In the genomic region with DNA sequence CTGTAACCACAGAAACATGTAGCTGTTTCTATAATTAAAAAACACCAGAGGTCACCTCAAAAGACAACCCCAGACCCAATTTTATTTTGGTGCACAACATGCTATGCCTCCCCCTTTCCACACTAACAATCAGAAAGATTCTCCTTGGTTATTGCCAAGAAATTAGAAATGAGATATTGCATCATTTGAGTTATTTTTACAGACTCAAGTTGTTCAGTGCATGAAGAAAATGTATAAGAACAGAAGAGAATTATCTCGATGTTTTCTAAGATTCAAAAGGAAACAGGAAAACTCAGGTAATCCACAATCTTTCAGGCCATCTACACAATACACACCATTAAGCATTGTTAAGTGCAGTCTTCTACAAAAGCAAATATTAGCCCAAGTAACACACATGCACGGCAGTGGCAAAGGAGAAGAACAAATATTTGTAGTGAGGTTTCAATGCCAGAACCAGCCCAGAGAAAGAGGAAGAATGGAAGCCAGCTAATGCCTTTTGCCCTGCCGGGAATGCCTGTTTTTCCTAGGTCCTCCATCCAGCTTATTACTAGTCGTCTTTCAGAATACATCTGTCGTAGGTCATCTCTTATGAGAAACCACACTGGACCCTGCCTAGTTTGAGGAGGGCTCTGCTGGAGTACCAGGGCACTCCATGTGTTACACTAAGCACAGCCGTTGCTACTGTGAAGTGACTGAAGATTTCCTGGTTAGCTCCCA, we compare ENCODE assay signal across 1 cellular context.
TF ChIP-seq lines count a peak whose summit lies in the region.

No MANE protein-coding gene starts in this region.

TF ChIP-seq in SK-N-SH, 30 proteins besides CTCF, POLR2A, EP300 and RAD21 (continued from another document):
- TF ChIP-seq FOSL2 (IDR thresholded peaks at IDR 0.05; ENCODE audit: borderline replicate concordance, low read depth) = no peak
- TF ChIP-seq TAF1 (IDR thresholded peaks at IDR 0.05; ENCODE audit: borderline replicate concordance, low read depth, low read length) = no peak
